1 cellular context compared by ENCODE assay signal in the genomic region with DNA sequence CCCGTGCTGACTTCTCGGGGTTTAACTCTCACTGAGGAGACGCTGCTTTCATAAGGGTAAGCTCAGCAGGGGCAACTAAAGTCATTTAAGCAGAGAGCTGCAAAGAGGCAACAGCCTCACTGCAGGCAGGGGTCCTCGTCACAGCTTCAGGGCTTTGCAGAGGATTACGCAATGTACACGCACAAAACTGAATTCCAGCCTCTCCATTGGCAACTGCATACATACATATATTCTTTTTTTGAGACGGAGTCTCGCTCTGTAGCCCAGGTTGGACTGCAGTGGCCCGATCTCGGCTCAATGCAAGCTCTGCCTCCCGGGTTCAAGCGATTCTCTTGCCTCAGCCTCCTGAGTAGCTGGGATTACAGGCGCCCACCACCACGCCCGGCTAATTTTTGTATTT.
A peak's percentile ranks its signal among the peaks of the same experiment; 100 is the strongest.
TF ChIP-seq lines count a peak whose summit lies in the region.

No MANE protein-coding gene starts in this region.

TF ChIP-seq in K562, 482 proteins besides CTCF, POLR2A, EP300 and RAD21:
- TF ChIP-seq, protein P1, sequence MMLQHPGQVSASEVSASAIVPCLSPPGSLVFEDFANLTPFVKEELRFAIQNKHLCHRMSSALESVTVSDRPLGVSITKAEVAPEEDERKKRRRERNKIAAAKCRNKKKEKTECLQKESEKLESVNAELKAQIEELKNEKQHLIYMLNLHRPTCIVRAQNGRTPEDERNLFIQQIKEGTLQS (IDR thresholded peaks at IDR 0.05): peak; percentile 48; the same call in 1 of the 2 replicates
- TF ChIP-seq, protein P1 (CRISPR knock-in tag; conservative IDR thresholded peaks at IDR 0.05): no peak
- TF ChIP-seq THRAP3 (IDR thresholded peaks at IDR 0.05; ENCODE audit: borderline replicate concordance): no peak
- 0 out of 2 replicates have a peak, but pooled peaks have one; percentile 16 for TF ChIP-seq TEAD4 (IDR thresholded peaks at IDR 0.05; ENCODE audit: low read length)
- TF ChIP-seq TEAD4 (CRISPR knock-in tag; IDR thresholded peaks at IDR 0.05; ENCODE audit: borderline replicate concordance): no peak
- TF ChIP-seq GATA2 (CRISPR knock-in tag; IDR thresholded peaks at IDR 0.05): no peak
- TF ChIP-seq CEBPB (tag; IDR thresholded peaks at IDR 0.05): peak; percentile 97
- TF ChIP-seq TRIM24 (IDR thresholded peaks at IDR 0.05): peak; percentile 46 to 56; a peak in 2 of 4 replicates
- TF ChIP-seq, protein P2, sequence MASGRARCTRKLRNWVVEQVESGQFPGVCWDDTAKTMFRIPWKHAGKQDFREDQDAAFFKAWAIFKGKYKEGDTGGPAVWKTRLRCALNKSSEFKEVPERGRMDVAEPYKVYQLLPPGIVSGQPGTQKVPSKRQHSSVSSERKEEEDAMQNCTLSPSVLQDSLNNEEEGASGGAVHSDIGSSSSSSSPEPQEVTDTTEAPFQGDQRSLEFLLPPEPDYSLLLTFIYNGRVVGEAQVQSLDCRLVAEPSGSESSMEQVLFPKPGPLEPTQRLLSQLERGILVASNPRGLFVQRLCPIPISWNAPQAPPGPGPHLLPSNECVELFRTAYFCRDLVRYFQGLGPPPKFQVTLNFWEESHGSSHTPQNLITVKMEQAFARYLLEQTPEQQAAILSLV (tag; IDR thresholded peaks at IDR 0.05): peak; percentile 70; the same call in 1 of the 2 replicates
- peak; percentile 89 for TF ChIP-seq CEBPG (CRISPR knock-in tag; IDR thresholded peaks at IDR 0.05)
- peak; percentile 65 to 89 for TF ChIP-seq CEBPG (tag; conservative IDR thresholded peaks at IDR 0.05 in 1 of 2, IDR thresholded peaks at IDR 0.05 in 1 of 2)
